ENCODE assay signal across 9 cellular contexts in genomic region chr12:48454675-48455074, GRCh38. TPM values are rescaled to one million over a fixed set of nuclear protein-coding genes. Genes with fewer than 3 reads are reported as not detected.
A peak's percentile ranks its signal among the peaks of the same experiment; 100 is the strongest.
DNase-seq lines count a peak whose midpoint lies in the region; ATAC-seq and TF ChIP-seq lines count a peak whose summit lies in the region.
"Had no signal": no experiment of that assay in that cellular context is flagged by ENCODE, and none has a peak within 500 bp of the region (broad histone marks: within the 10 kb centered on the region; RNA-seq: fewer than 3 reads in every experiment).

No MANE protein-coding gene starts in this region.

- H3K4me1 ChIP-seq in SK-N-SH (ENCODE audit: control insufficient read depth in 1 of 2, insufficient read depth in 2 of 2, low read depth in 1 of 2, low read length in 1 of 2) (no peaks in the 10 kb centered on the region), hepatocyte (ENCODE audit: insufficient read depth) (no peaks in the 10 kb centered on the region), ascending aorta (no peaks in the 10 kb centered on the region)

- H3K4me2 ChIP-seq in SK-N-SH (no peak overlapping the region), hepatocyte (no peak overlapping the region)

- peak; percentile 10 for TF ChIP-seq CTCF in AG04449 (IDR thresholded peaks at IDR 0.05; ENCODE audit: insufficient read depth, low read length, missing control alignments)
- peak; percentile 31 for TF ChIP-seq CTCF in GM13977 (IDR thresholded peaks at IDR 0.05; ENCODE audit: extremely low read depth, insufficient read depth, missing control alignments)
- peak; percentile 53 for TF ChIP-seq CTCF in SK-N-SH (IDR thresholded peaks at IDR 0.05)
- peak; percentile 57 for TF ChIP-seq CTCF in hepatocyte (IDR thresholded peaks at IDR 0.05; ENCODE audit: poor library complexity)
- peak in 1 of 3 experiments; percentile 59 for TF ChIP-seq CTCF in ascending aorta (IDR thresholded peaks at IDR 0.05)

- H3K27ac ChIP-seq in SK-N-SH (ENCODE audit: low read depth in 2 of 2, low read length in 1 of 2) = no peak overlapping the region
- H3K27ac ChIP-seq in hepatocyte = peak overlapping the region; percentile 1
- H3K27ac ChIP-seq in ascending aorta = no peak overlapping the region

- H3K9me3 ChIP-seq in SK-N-SH (no peaks in the 10 kb centered on the region), hepatocyte (ENCODE audit: low read depth) (no peaks in the 10 kb centered on the region), ascending aorta (peaks cover 0 to 3% of the 10 kb centered on the region in 2 donors)

- no peaks in the 10 kb centered on the region for H3K36me3 ChIP-seq in SK-N-SH (replicated peaks in 1 of 2; ENCODE audit: control insufficient read depth in 1 of 2, insufficient read depth in 2 of 2, low read length in 1 of 2)
- no peaks in the 10 kb centered on the region for H3K36me3 ChIP-seq in hepatocyte (replicated peaks; ENCODE audit: insufficient read depth, low read depth)
- H3K36me3 ChIP-seq in ascending aorta = no peaks in the 10 kb centered on the region

- H3K4me3 ChIP-seq in AG04449 (ENCODE audit: low read depth, low read length) (no peak overlapping the region), SK-N-SH (ENCODE audit: low read depth in 2 of 2, low read length in 1 of 2) (no peak overlapping the region; a peak in 1 of 4 replicates), hepatocyte (no peak overlapping the region), ascending aorta (no peak overlapping the region)

- no peaks in the 10 kb centered on the region for H3F3A ChIP-seq in SK-N-SH (replicated peaks; ENCODE audit: insufficient read depth)

- WGBS in SK-N-SH (ENCODE audit: low lambda C conversion rate) = 6% methylated on average over 1 of the region's 1 CpG
- 55% methylated on average over 1 of the region's 1 CpG for WGBS in hepatocyte (ENCODE audit: low lambda C conversion rate, missing lambda C conversion rate)

- H2AFZ ChIP-seq in SK-N-SH (ENCODE audit: low read depth) (no peak overlapping the region), hepatocyte (no peak overlapping the region)

- H3K9me2 ChIP-seq in SK-N-SH (no peaks in the 10 kb centered on the region), hepatocyte (replicated peaks; ENCODE audit: insufficient read depth) (no peaks in the 10 kb centered on the region)

- intact Hi-C loops in ascending aorta (cut with DNase I) = no loop called here

- TF ChIP-seq RAD21 in SK-N-SH (IDR thresholded peaks at IDR 0.05; ENCODE audit: low read length) = peak; percentile 45

- H3K27me3 ChIP-seq in SK-N-SH (ENCODE audit: insufficient read depth) (peaks cover 9% of the 10 kb centered on the region; the same call in 1 of the 2 replicates), hepatocyte (no peaks in the 10 kb centered on the region), ascending aorta (no peaks in the 10 kb centered on the region)

- ATAC-seq in GM18502 (IDR thresholded peaks at IDR 0.05; ENCODE audit: poor library complexity, unreplicated experiment) = no peak

- CTCF ChIA-PET in AG04449 (lab: Yijun Ruan, JAX) = interaction anchor here (0.6 to 1.5 kb wide), 4 partner anchors 168 to 356 kb away, joined by 3 to 5 read pairs (median 4); partner anchors contain the start of gene ASB8
- CTCF ChIA-PET in SK-N-SH (lab: Yijun Ruan, JAX) = no interaction called here

- H4K20me1 ChIP-seq in SK-N-SH (ENCODE audit: insufficient read depth) (no peaks in the 10 kb centered on the region), hepatocyte (ENCODE audit: insufficient read depth, poor library complexity, severe bottlenecking) (no peaks in the 10 kb centered on the region)

- DNase-seq in AG04449 (ENCODE audit: low read depth, low spot score) (no peak), GM13977 (ENCODE audit: low spot score) (no peak), SK-N-SH (no peak), hepatocyte (ENCODE audit: low spot score) (peak; percentile 46), hepatic stellate cell (ENCODE audit: low spot score) (no peak), ascending aorta (ENCODE audit: low spot score in 2 of 2) (no peak)
- DNase-seq in activated naive CD4-positive, alpha-beta T cell (lab: John Stamatoyannopoulos, UW) = no peak

- in situ Hi-C loops in GM13977 (cut with MboI; ENCODE audit: low pct_unique_long_range_greater_than_20kb, low sequenced_read_pairs, unreplicated experiment) = no loop called here

- no peak overlapping the region for H3K9ac ChIP-seq in SK-N-SH

- H3K79me2 ChIP-seq in SK-N-SH (ENCODE audit: insufficient read depth) = no peaks in the 10 kb centered on the region
- H3K79me2 ChIP-seq in hepatocyte = no peaks in the 10 kb centered on the region

- POLR2A ChIA-PET in AG04449 (lab: Yijun Ruan, JAX) = no interaction called here
- POLR2A ChIA-PET in SK-N-SH (lab: Yijun Ruan, JAX) = no interaction called here

- no peak for TF ChIP-seq EP300 in SK-N-SH (IDR thresholded peaks at IDR 0.05; ENCODE audit: borderline replicate concordance in 1 of 2, low read depth in 1 of 2, low read length in 1 of 2)

TF ChIP-seq in SK-N-SH, 30 proteins besides CTCF, POLR2A, EP300 and RAD21:
- TF ChIP-seq PBX3 (IDR thresholded peaks at IDR 0.05) (no peak), SIN3A (IDR thresholded peaks at IDR 0.05; ENCODE audit: borderline replicate concordance, low read depth, low read length) (no peak), MEF2A (IDR thresholded peaks at IDR 0.05; ENCODE audit: borderline replicate concordance, low read depth) (no peak), TEAD4 (IDR thresholded peaks at IDR 0.05; ENCODE audit: borderline replicate concordance, insufficient read depth) (no peak), NRF1 (IDR thresholded peaks at IDR 0.05; ENCODE audit: low read depth, low read length) (no peak), YY1 (IDR thresholded peaks at IDR 0.05; ENCODE audit: low read depth) (no peak)

RNA-seq across cellular contexts. Expression of gene ANP32D, which starts 17.7 kb away (rescaled TPM):
- polyA plus RNA-seq in SK-N-SH (2012; rRNA removed) = not detected in 2 replicates
- polyA plus RNA-seq in SK-N-SH (2012; cell fraction: cytosol; rRNA removed) = not detected in 2 replicates
- not detected in 2 replicates for polyA plus RNA-seq in SK-N-SH (2012; cell fraction: nucleus; rRNA removed)
- not detected in 2 replicates for total RNA-seq in hepatocyte
- not detected in 2 replicates for polyA plus RNA-seq in hepatocyte
- not detected for total RNA-seq in ascending aorta
- total RNA-seq: glomerular endothelial cell had no signal

RNA-seq across cellular contexts. Expression of gene C12orf54, which starts 27.6 kb away (rescaled TPM):
- polyA plus RNA-seq in SK-N-SH (2012; rRNA removed) (not detected in 2 replicates), hepatocyte (0.34 and 2.7 TPM in 2 replicates)
- polyA plus RNA-seq in SK-N-SH (2012; cell fraction: cytosol; rRNA removed) = not detected in 2 replicates
- 0.17 TPM in 1 of 2 replicates, not detected in the other for polyA plus RNA-seq in SK-N-SH (2012; cell fraction: nucleus; rRNA removed)
- total RNA-seq in hepatocyte (not detected in 2 replicates), ascending aorta (not detected)
- total RNA-seq: glomerular endothelial cell had no signal
